Comparison of ENCODE assay signal across 29 cellular contexts in the genomic region with DNA sequence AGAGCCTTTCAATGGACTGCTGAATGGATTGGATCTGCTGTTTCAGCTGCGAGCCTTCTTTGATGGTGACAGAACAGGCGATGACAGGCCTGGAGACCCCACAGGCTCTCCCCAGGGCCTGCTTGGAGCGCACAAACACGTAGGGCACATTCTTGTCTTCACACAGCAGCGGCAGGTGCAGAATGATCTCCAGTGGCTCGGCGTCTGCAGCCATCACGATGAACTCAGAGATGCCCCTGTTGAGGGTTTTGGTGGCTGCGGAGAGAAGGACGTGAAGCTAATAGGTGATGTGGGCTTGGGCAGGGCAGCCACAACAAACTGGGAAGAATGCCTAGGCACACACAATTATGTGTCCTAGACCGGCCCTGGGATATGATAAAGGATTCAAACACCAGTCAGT. TPM values are rescaled to one million over a fixed set of nuclear protein-coding genes. Genes with fewer than 3 reads are reported as not detected.
DNase-seq lines count a peak whose midpoint lies in the region; ATAC-seq and TF ChIP-seq lines count a peak whose summit lies in the region.
"Had no signal": no experiment of that assay in that cellular context is flagged by ENCODE, and none has a peak within 500 bp of the region (broad histone marks: within the 10 kb centered on the region; RNA-seq: fewer than 3 reads in every experiment).

No MANE protein-coding gene starts in this region.

- H3K27ac Mint-ChIP-seq in natural killer cell, result peak overlapping the region; percentile 49 to 57
- no peak overlapping the region for H3K27ac Mint-ChIP-seq in natural killer cell treated with Interleukin-12 subunit alpha and Interleukin-12 subunit beta and Interleukin-15 and Interleukin-18, amount 100 ng/mL, for 72 hours
- H3K27ac Mint-ChIP-seq in activated CD4-positive, alpha-beta memory T cell treated with anti-CD3 and anti-CD28 coated beads, Interleukin-2, amount 10 ng/mL, durations not matched to agents 7 days and 5 days, result peak overlapping the region; percentile 3
- peak overlapping the region; percentile 51 for H3K27ac Mint-ChIP-seq in memory B cell
- H3K27ac Mint-ChIP-seq: activated CD4-positive, alpha-beta T cell treated with anti-CD3 and anti-CD28 coated beads, Interleukin-2, amount 10 ng/mL, durations not matched to agents 24 days and 14 days; endodermal cell; T-helper 2 cell treated with Interferon-gamma antibody and Interleukin-4, amounts not matched to agents 5 μg/mL and 100 μg/mL, for 36 hours had no signal

- POLR2A ChIA-PET in activated CD4-positive, alpha-beta memory T cell treated with anti-CD3 and anti-CD28 coated beads, Interleukin-2, amount 10 ng/mL, durations not matched to agents 7 days and 5 days (lab: Charles Lee), result interaction anchor here (1.0 to 5.0 kb wide), 2 partner anchors 13 to 55 kb away, joined by 3 to 28 read pairs; a partner anchor contains a TSS

- H3K27me3 Mint-ChIP-seq in natural killer cell (ENCODE audit: low read depth in 2 of 2), result no peaks in the 10 kb centered on the region
- no peaks in the 10 kb centered on the region for H3K27me3 Mint-ChIP-seq in natural killer cell treated with Interleukin-12 subunit alpha and Interleukin-12 subunit beta and Interleukin-15 and Interleukin-18, amount 100 ng/mL, for 72 hours
- no peaks in the 10 kb centered on the region for H3K27me3 Mint-ChIP-seq in activated CD4-positive, alpha-beta memory T cell treated with anti-CD3 and anti-CD28 coated beads, Interleukin-2, amount 10 ng/mL, durations not matched to agents 7 days and 5 days
- no peaks in the 10 kb centered on the region for H3K27me3 Mint-ChIP-seq in memory B cell
- H3K27me3 Mint-ChIP-seq: activated CD4-positive, alpha-beta T cell treated with anti-CD3 and anti-CD28 coated beads, Interleukin-2, amount 10 ng/mL, durations not matched to agents 24 days and 14 days; activated CD8-positive, alpha-beta memory T cell treated with anti-CD3 and anti-CD28 coated beads, Interleukin-2, amount 10 ng/mL, durations not matched to agents 7 days and 5 days; activated naive CD8-positive, alpha-beta T cell; dendritic cell treated with granulocyte-macrophage colony-stimulating factor and Interleukin-4, amounts not matched to agents 40 ng/mL and 50 ng/mL, for 4 days had no signal

- intact Hi-C loops in natural killer cell (cut with micrococcal nuclease), result no loop called here

- H3K36me3 Mint-ChIP-seq in natural killer cell (peaks cover 8% of the 10 kb centered on the region), memory B cell (peaks cover 23% of the 10 kb centered on the region)
- peaks cover 7% of the 10 kb centered on the region for H3K36me3 Mint-ChIP-seq in natural killer cell treated with Interleukin-12 subunit alpha and Interleukin-12 subunit beta and Interleukin-15 and Interleukin-18, amount 100 ng/mL, for 72 hours
- peaks cover 48% of the 10 kb centered on the region for H3K36me3 Mint-ChIP-seq in activated CD4-positive, alpha-beta memory T cell treated with anti-CD3 and anti-CD28 coated beads, Interleukin-2, amount 10 ng/mL, durations not matched to agents 7 days and 5 days (ENCODE audit: low read depth)

- ATAC-seq in natural killer cell, result no peak
- ATAC-seq in natural killer cell treated with Interleukin-12 subunit alpha and Interleukin-12 subunit beta and Interleukin-15 and Interleukin-18, amount 100 ng/mL, for 72 hours, result no peak
- no peak for ATAC-seq in memory B cell (ENCODE audit: low read depth)
- ATAC-seq in HG02981 (IDR thresholded peaks at IDR 0.05; ENCODE audit: unreplicated experiment), result no peak
- ATAC-seq: activated CD8-positive, alpha-beta memory T cell treated with anti-CD3 and anti-CD28 coated beads, Interleukin-2, amount 10 ng/mL, durations not matched to agents 7 days and 5 days; left colon had no signal

- H3K4me1 Mint-ChIP-seq in natural killer cell (peaks cover 12 to 16% of the 10 kb centered on the region in 2 donors), memory B cell (peaks cover 14% of the 10 kb centered on the region)
- peaks cover 7 to 15% of the 10 kb centered on the region in 2 donors for H3K4me1 Mint-ChIP-seq in natural killer cell treated with Interleukin-12 subunit alpha and Interleukin-12 subunit beta and Interleukin-15 and Interleukin-18, amount 100 ng/mL, for 72 hours (ENCODE audit: low read depth in 2 of 2)
- H3K4me1 Mint-ChIP-seq in activated CD4-positive, alpha-beta memory T cell treated with anti-CD3 and anti-CD28 coated beads, Interleukin-2, amount 10 ng/mL, durations not matched to agents 7 days and 5 days, result peaks cover 16% of the 10 kb centered on the region
- H3K4me1 Mint-ChIP-seq: endodermal cell had no signal

- H3K9me3 Mint-ChIP-seq in natural killer cell (no peaks in the 10 kb centered on the region), memory B cell (no peaks in the 10 kb centered on the region)
- no peaks in the 10 kb centered on the region for H3K9me3 Mint-ChIP-seq in natural killer cell treated with Interleukin-12 subunit alpha and Interleukin-12 subunit beta and Interleukin-15 and Interleukin-18, amount 100 ng/mL, for 72 hours
- H3K9me3 Mint-ChIP-seq in activated CD4-positive, alpha-beta memory T cell treated with anti-CD3 and anti-CD28 coated beads, Interleukin-2, amount 10 ng/mL, durations not matched to agents 7 days and 5 days, result no peaks in the 10 kb centered on the region
- H3K9me3 Mint-ChIP-seq: activated CD4-positive, alpha-beta T cell treated with anti-CD3 and anti-CD28 coated beads, Interleukin-2, amount 10 ng/mL, durations not matched to agents 24 days and 14 days; dendritic cell treated with granulocyte-macrophage colony-stimulating factor and Interleukin-4, amounts not matched to agents 40 ng/mL and 50 ng/mL, for 4 days; endodermal cell; T-helper 2 cell treated with Interferon-gamma antibody and Interleukin-4, amounts not matched to agents 5 μg/mL and 100 μg/mL, for 36 hours had no signal

- DNase-seq in natural killer cell (no peak), memory B cell (ENCODE audit: low spot score in 2 of 2) (no peak), GM03348 (ENCODE audit: low spot score) (no peak), NOMO-1 (lab: John Stamatoyannopoulos, UW; ENCODE audit: unreplicated experiment in 2 of 2) (no peak)
- no peak for DNase-seq in natural killer cell treated with Interleukin-12 subunit alpha and Interleukin-12 subunit beta and Interleukin-15 and Interleukin-18, amount 100 ng/mL, for 72 hours (ENCODE audit: low spot score)
- DNase-seq in activated CD4-positive, alpha-beta memory T cell treated with anti-CD3 and anti-CD28 coated beads, Interleukin-2, amount 10 ng/mL, durations not matched to agents 7 days and 5 days, result no peak
- DNase-seq: activated CD4-positive, alpha-beta T cell treated with anti-CD3 and anti-CD28 coated beads, Interleukin-2, amount 10 ng/mL, durations not matched to agents 24 days and 14 days; activated CD8-positive, alpha-beta memory T cell treated with anti-CD3 and anti-CD28 coated beads, Interleukin-2, amount 10 ng/mL, durations not matched to agents 7 days and 5 days; Caco-2; caudate nucleus; endodermal cell; foreskin melanocyte; KBM-7; left colon; mesenchymal stem cell; NCI-H1105 treated with DMSO at 0.1 percent for 48 hours; NCI-H1930; NCI-H345; NCI-H774; RPMI8226; SK-N-SH; small intestine; trophoblast cell had no signal

- H3K4me3 Mint-ChIP-seq in natural killer cell, result no peak overlapping the region
- H3K4me3 Mint-ChIP-seq in natural killer cell treated with Interleukin-12 subunit alpha and Interleukin-12 subunit beta and Interleukin-15 and Interleukin-18, amount 100 ng/mL, for 72 hours, result no peak overlapping the region
- H3K4me3 Mint-ChIP-seq in activated CD4-positive, alpha-beta memory T cell treated with anti-CD3 and anti-CD28 coated beads, Interleukin-2, amount 10 ng/mL, durations not matched to agents 7 days and 5 days, result no peak overlapping the region
- H3K4me3 Mint-ChIP-seq in memory B cell, result no peak overlapping the region
- H3K4me3 Mint-ChIP-seq: activated CD4-positive, alpha-beta T cell treated with anti-CD3 and anti-CD28 coated beads, Interleukin-2, amount 10 ng/mL, durations not matched to agents 24 days and 14 days; activated CD8-positive, alpha-beta memory T cell treated with anti-CD3 and anti-CD28 coated beads, Interleukin-2, amount 10 ng/mL, durations not matched to agents 7 days and 5 days; activated naive CD8-positive, alpha-beta T cell; dendritic cell treated with granulocyte-macrophage colony-stimulating factor and Interleukin-4, amounts not matched to agents 40 ng/mL and 50 ng/mL, for 4 days; endodermal cell; T-helper 2 cell treated with Interferon-gamma antibody and Interleukin-4, amounts not matched to agents 5 μg/mL and 100 μg/mL, for 36 hours had no signal

- CTCF ChIA-PET in activated CD4-positive, alpha-beta memory T cell treated with anti-CD3 and anti-CD28 coated beads, Interleukin-2, amount 10 ng/mL, durations not matched to agents 7 days and 5 days (lab: Charles Lee), result interaction anchor here (3.4 kb wide), 1 partner anchor 8 kb away, joined by 16 read pairs; no protein-coding TSS in a partner anchor

- TF ChIP-seq CTCF in natural killer cell (IDR thresholded peaks at IDR 0.05), result no peak

RNA-seq across cellular contexts. Expression of a gene that starts 13.7 kb away (rescaled TPM):
- total RNA-seq in natural killer cell, result 100 to 1,000 TPM in 2 of 3 donors, 10 to 100 TPM in 1; 100.0 to 106 (median 101) TPM
- 100 to 1,000 TPM; 167 to 249 TPM for total RNA-seq in natural killer cell treated with Interleukin-12 subunit alpha and Interleukin-12 subunit beta and Interleukin-15 and Interleukin-18, amount 100 ng/mL, for 72 hours
- total RNA-seq in activated CD4-positive, alpha-beta memory T cell treated with anti-CD3 and anti-CD28 coated beads, Interleukin-2, amount 10 ng/mL, durations not matched to agents 7 days and 5 days, result 100 to 1,000 TPM; 166 to 176 TPM

RNA-seq across cellular contexts. Expression of a gene that starts 24.4 kb away (rescaled TPM):
- 10 to 100 TPM; 44.7 to 75.6 (median 50.3) TPM for total RNA-seq in natural killer cell
- total RNA-seq in natural killer cell treated with Interleukin-12 subunit alpha and Interleukin-12 subunit beta and Interleukin-15 and Interleukin-18, amount 100 ng/mL, for 72 hours, result 10 to 100 TPM; 20.2 to 82.7 TPM
- total RNA-seq in activated CD4-positive, alpha-beta memory T cell treated with anti-CD3 and anti-CD28 coated beads, Interleukin-2, amount 10 ng/mL, durations not matched to agents 7 days and 5 days, result 10 to 100 TPM; 75.5 to 79.1 TPM
- total RNA-seq: ascending aorta, Caco-2, MCF 10A had no signal

RNA-seq across cellular contexts. Expression of a gene that starts 53.8 kb away (rescaled TPM):
- total RNA-seq in natural killer cell, result 100 to 1,000 TPM; 134 to 142 (median 140) TPM
- total RNA-seq in natural killer cell treated with Interleukin-12 subunit alpha and Interleukin-12 subunit beta and Interleukin-15 and Interleukin-18, amount 100 ng/mL, for 72 hours, result 100 to 1,000 TPM; 276 to 305 TPM
- total RNA-seq in activated CD4-positive, alpha-beta memory T cell treated with anti-CD3 and anti-CD28 coated beads, Interleukin-2, amount 10 ng/mL, durations not matched to agents 7 days and 5 days, result 100 to 1,000 TPM; 244 to 251 TPM

RNA-seq across cellular contexts. Expression of a gene that starts 54.1 kb away (rescaled TPM):
- total RNA-seq in natural killer cell, result 10 to 100 TPM; 15.0 to 22.2 (median 20.6) TPM
- total RNA-seq in natural killer cell treated with Interleukin-12 subunit alpha and Interleukin-12 subunit beta and Interleukin-15 and Interleukin-18, amount 100 ng/mL, for 72 hours, result 100 to 1,000 TPM in 1 of 2 donors, 10 to 100 TPM in 1; 54.2 to 120 TPM
- 10 to 100 TPM; 49.3 to 53.6 TPM for total RNA-seq in activated CD4-positive, alpha-beta memory T cell treated with anti-CD3 and anti-CD28 coated beads, Interleukin-2, amount 10 ng/mL, durations not matched to agents 7 days and 5 days

Comparison
In these comparisons a context has a peak if more than half of its experiments do, and no peak if none do; other contexts are left out.
1. H3K27ac Mint-ChIP-seq: peak in natural killer cell (2 of 2), activated CD4-positive, alpha-beta memory T cell treated with anti-CD3 and anti-CD28 coated beads, Interleukin-2, amount 10 ng/mL, durations not matched to agents 7 days and 5 days (single experiment) and memory B cell (single experiment); none in natural killer cell treated with Interleukin-12 subunit alpha and Interleukin-12 subunit beta and Interleukin-15 and Interleukin-18, amount 100 ng/mL, for 72 hours (0 of 2).